ENCODE assay signal across 21 cellular contexts in the genomic region with DNA sequence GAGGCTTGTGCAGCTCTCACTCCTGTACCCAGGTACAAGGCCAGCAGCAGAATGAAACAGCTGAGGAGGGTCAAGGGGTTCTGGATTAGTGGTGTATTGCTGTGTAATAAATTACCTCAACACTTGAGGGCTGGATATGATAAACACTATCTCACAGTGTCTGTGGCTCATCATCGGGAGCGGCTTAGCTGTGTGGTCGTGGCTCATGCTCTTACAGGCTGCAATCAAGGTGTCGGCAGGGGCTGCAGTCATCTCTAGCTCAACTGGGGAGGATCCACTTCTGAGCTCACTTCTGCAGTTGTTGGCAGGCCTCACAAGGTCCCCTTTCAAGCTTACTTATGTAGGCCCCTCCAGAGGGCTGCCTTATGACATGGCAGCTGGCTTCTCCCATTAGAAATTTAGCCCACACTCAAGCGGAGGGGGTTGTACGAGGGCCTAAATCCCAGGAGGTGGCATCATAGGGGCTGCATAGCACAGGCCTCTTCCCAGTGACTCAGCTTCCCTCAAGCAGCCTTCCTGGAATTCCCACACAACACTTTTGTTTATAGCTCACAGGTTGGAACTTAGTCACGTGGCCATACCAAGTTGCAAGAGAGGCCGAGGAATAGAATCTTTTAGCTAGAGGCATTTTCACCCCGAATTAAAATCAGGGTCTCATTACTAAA.
A peak's percentile ranks its signal among the peaks of the same experiment; 100 is the strongest.
DNase-seq lines count a peak whose midpoint lies in the region; ATAC-seq lines count a peak whose summit lies in the region.
"Had no signal": no experiment of that assay in that cellular context is flagged by ENCODE, and none has a peak within 500 bp of the region (broad histone marks: within the 10 kb centered on the region; RNA-seq: fewer than 3 reads in every experiment).

No MANE protein-coding gene starts in this region.

- peak; percentile 54 for DNase-seq in activated CD8-positive, alpha-beta memory T cell treated with anti-CD3 and anti-CD28 coated beads, Interleukin-2, amount 10 ng/mL, durations not matched to agents 7 days and 5 days
- no peak for DNase-seq in activated CD8-positive, alpha-beta memory T cell treated with anti-CD3 and anti-CD28 coated beads, Interleukin-2, amount 50 U/mL, for 48 hours
- DNase-seq in HT1080 (ENCODE audit: low read depth) (peak; percentile 21), renal cortical epithelial cell (ENCODE audit: low read depth) (peak; percentile 47), Kasumi-1 (lab: John Stamatoyannopoulos, UW) (no peak)
- peak; percentile 10 for DNase-seq in activated naive CD8-positive, alpha-beta T cell treated with anti-CD3 and anti-CD28 coated beads, Interleukin-2, amount 50 U/mL, for 24 hours
- DNase-seq: ACHN, gastrocnemius medialis, GDM1, GOT3, left ventricle myocardium superior, NCI-H1436, NCI-H446 treated with DMSO at 0.1 percent for 48 hours, SHP77, spleen had no signal

- no peaks in the 10 kb centered on the region for H3K9me3 Mint-ChIP-seq in activated CD8-positive, alpha-beta memory T cell treated with anti-CD3 and anti-CD28 coated beads, Interleukin-2, amount 10 ng/mL, durations not matched to agents 7 days and 5 days (ENCODE audit: low read depth)
- no peaks in the 10 kb centered on the region for H3K9me3 Mint-ChIP-seq in activated naive CD8-positive, alpha-beta T cell treated with anti-CD3 and anti-CD28 coated beads, Interleukin-2, amount 50 U/mL, for 24 hours
- H3K9me3 Mint-ChIP-seq: stimulated activated naive CD8-positive, alpha-beta T cell treated with anti-CD3 and anti-CD28 coated beads, Interleukin-15, Interleukin-2, amounts not matched to agents 100 ng/mL and 50 ng/mL, for 24 hours had no signal

- peak; percentile 45 for ATAC-seq in activated CD8-positive, alpha-beta memory T cell treated with anti-CD3 and anti-CD28 coated beads, Interleukin-2, amount 10 ng/mL, durations not matched to agents 7 days and 5 days
- ATAC-seq in activated naive CD8-positive, alpha-beta T cell treated with anti-CD3 and anti-CD28 coated beads, Interleukin-2, amount 50 U/mL, for 24 hours = peak; percentile 65
- ATAC-seq in GM18873 (IDR thresholded peaks at IDR 0.05; ENCODE audit: low FRiP score, unreplicated experiment) = no peak
- ATAC-seq in HG03442 (IDR thresholded peaks at IDR 0.05; ENCODE audit: unreplicated experiment) = no peak
- ATAC-seq: gastrocnemius medialis, left ventricle myocardium superior had no signal

- H3K27me3 Mint-ChIP-seq in activated CD8-positive, alpha-beta memory T cell treated with anti-CD3 and anti-CD28 coated beads, Interleukin-2, amount 10 ng/mL, durations not matched to agents 7 days and 5 days = no peaks in the 10 kb centered on the region
- no peaks in the 10 kb centered on the region for H3K27me3 Mint-ChIP-seq in activated naive CD8-positive, alpha-beta T cell treated with anti-CD3 and anti-CD28 coated beads, Interleukin-2, amount 50 U/mL, for 24 hours
- H3K27me3 Mint-ChIP-seq: progenitor cell of endocrine pancreas; stimulated activated naive CD8-positive, alpha-beta T cell treated with anti-CD3 and anti-CD28 coated beads, Interleukin-15, Interleukin-2, amounts not matched to agents 100 ng/mL and 50 ng/mL, for 24 hours had no signal

- peak overlapping the region; percentile 67 for H3K27ac Mint-ChIP-seq in activated CD8-positive, alpha-beta memory T cell treated with anti-CD3 and anti-CD28 coated beads, Interleukin-2, amount 10 ng/mL, durations not matched to agents 7 days and 5 days
- H3K27ac Mint-ChIP-seq in activated naive CD8-positive, alpha-beta T cell treated with anti-CD3 and anti-CD28 coated beads, Interleukin-2, amount 50 U/mL, for 24 hours = no peak overlapping the region
- H3K27ac Mint-ChIP-seq: activated T-helper 2 cell treated with anti-CD3 and anti-CD28 coated beads, Interferon-gamma antibody, Interleukin-2, Interleukin-4, amounts not matched to agents 10 μg/mL and 5 μg/mL and 100 μg/mL, durations not matched to agents 14 hours and 24 hours and 36 hours; nephron; progenitor cell of endocrine pancreas; stimulated activated naive CD8-positive, alpha-beta T cell treated with anti-CD3 and anti-CD28 coated beads, Interleukin-15, Interleukin-2, amounts not matched to agents 100 ng/mL and 50 ng/mL, for 24 hours had no signal

- H3K36me3 Mint-ChIP-seq in activated CD8-positive, alpha-beta memory T cell treated with anti-CD3 and anti-CD28 coated beads, Interleukin-2, amount 10 ng/mL, durations not matched to agents 7 days and 5 days = no peaks in the 10 kb centered on the region
- no peaks in the 10 kb centered on the region for H3K36me3 Mint-ChIP-seq in activated naive CD8-positive, alpha-beta T cell treated with anti-CD3 and anti-CD28 coated beads, Interleukin-2, amount 50 U/mL, for 24 hours (ENCODE audit: low read depth)

- H3K4me1 Mint-ChIP-seq in activated CD8-positive, alpha-beta memory T cell treated with anti-CD3 and anti-CD28 coated beads, Interleukin-2, amount 10 ng/mL, durations not matched to agents 7 days and 5 days = peaks cover 41% of the 10 kb centered on the region
- H3K4me1 Mint-ChIP-seq in activated naive CD8-positive, alpha-beta T cell treated with anti-CD3 and anti-CD28 coated beads, Interleukin-2, amount 50 U/mL, for 24 hours = peaks cover 49% of the 10 kb centered on the region
- H3K4me1 Mint-ChIP-seq: nephron had no signal

- no peak overlapping the region for H3K4me3 Mint-ChIP-seq in activated CD8-positive, alpha-beta memory T cell treated with anti-CD3 and anti-CD28 coated beads, Interleukin-2, amount 10 ng/mL, durations not matched to agents 7 days and 5 days
- H3K4me3 Mint-ChIP-seq in activated naive CD8-positive, alpha-beta T cell treated with anti-CD3 and anti-CD28 coated beads, Interleukin-2, amount 50 U/mL, for 24 hours = no peak overlapping the region
- H3K4me3 Mint-ChIP-seq: nephron; stimulated activated naive CD8-positive, alpha-beta T cell treated with anti-CD3 and anti-CD28 coated beads, Interleukin-15, Interleukin-2, amounts not matched to agents 100 ng/mL and 50 ng/mL, for 24 hours had no signal

- CTCF ChIA-PET in activated CD8-positive, alpha-beta memory T cell treated with anti-CD3 and anti-CD28 coated beads, Interleukin-2, amount 10 ng/mL, durations not matched to agents 7 days and 5 days (lab: Charles Lee) = interaction anchor here (2.6 kb wide), 1 partner anchor 23 kb away, joined by 11 read pairs; no protein-coding TSS in a partner anchor

Comparison
In these comparisons a context has a peak if more than half of its experiments do, and no peak if none do; other contexts are left out.
1. DNase-seq: peak in activated CD8-positive, alpha-beta memory T cell treated with anti-CD3 and anti-CD28 coated beads, Interleukin-2, amount 10 ng/mL, durations not matched to agents 7 days and 5 days (single experiment), HT1080 (single experiment), activated naive CD8-positive, alpha-beta T cell treated with anti-CD3 and anti-CD28 coated beads, Interleukin-2, amount 50 U/mL, for 24 hours (single experiment) and renal cortical epithelial cell (single experiment); none in activated CD8-positive, alpha-beta memory T cell treated with anti-CD3 and anti-CD28 coated beads, Interleukin-2, amount 50 U/mL, for 48 hours (single experiment) and Kasumi-1 (0 of 2).
2. ATAC-seq: peak in activated CD8-positive, alpha-beta memory T cell treated with anti-CD3 and anti-CD28 coated beads, Interleukin-2, amount 10 ng/mL, durations not matched to agents 7 days and 5 days (single experiment) and activated naive CD8-positive, alpha-beta T cell treated with anti-CD3 and anti-CD28 coated beads, Interleukin-2, amount 50 U/mL, for 24 hours (single experiment); none in GM18873 (single experiment) and HG03442 (single experiment).